In genomic region chr12:110222027-110222426, GRCh38 we compare ENCODE assay signal across 10 cellular contexts.
"Had no signal": no experiment of that assay in that cellular context is flagged by ENCODE, and none has a peak within 500 bp of the region (broad histone marks: within the 10 kb centered on the region; RNA-seq: fewer than 3 reads in every experiment).

No MANE protein-coding gene starts in this region.

- H3K4me3 ChIP-seq: transverse colon had no signal

- ATAC-seq: WTC11 had no signal

- H3K4me3 Mint-ChIP-seq: dendritic cell treated with granulocyte-macrophage colony-stimulating factor and Interleukin-4, amounts not matched to agents 40 ng/mL and 50 ng/mL, for 4 days; endodermal cell; nephron progenitor cell; T-helper 1 cell treated with Interleukin-12 subunit alpha and Interleukin-12 subunit beta and Interleukin-4 antibody, amounts not matched to agents 30 μg/mL and 1 μg/mL, for 36 hours; WTC11 had no signal

- H3K36me3 ChIP-seq: transverse colon had no signal

- H3K27me3 Mint-ChIP-seq: dendritic cell treated with granulocyte-macrophage colony-stimulating factor and Interleukin-4, amounts not matched to agents 40 ng/mL and 50 ng/mL, for 4 days had no signal

- H3K27me3 ChIP-seq: transverse colon had no signal

- H3K27ac Mint-ChIP-seq: dendritic cell treated with granulocyte-macrophage colony-stimulating factor and Interleukin-4, amounts not matched to agents 40 ng/mL and 50 ng/mL, for 4 days; endodermal cell; nephron progenitor cell; T-helper 1 cell treated with Interleukin-12 subunit alpha and Interleukin-12 subunit beta and Interleukin-4 antibody, amounts not matched to agents 30 μg/mL and 1 μg/mL, for 36 hours; WTC11 had no signal

- H3K36me3 Mint-ChIP-seq: WTC11 had no signal

- DNase-seq: activated CD4-positive, alpha-beta T cell treated with anti-CD3 and anti-CD28 coated beads for 48 hours; activated naive CD4-positive, alpha-beta T cell treated with Interleukin-2 at 50 U/mL for 16 hours; central memory CD4-positive, alpha-beta T cell; endodermal cell; nephron progenitor cell; small intestine; transverse colon had no signal

- H3K9me3 ChIP-seq: transverse colon had no signal

- H3K9me3 Mint-ChIP-seq: dendritic cell treated with granulocyte-macrophage colony-stimulating factor and Interleukin-4, amounts not matched to agents 40 ng/mL and 50 ng/mL, for 4 days; endodermal cell; nephron progenitor cell; T-helper 1 cell treated with Interleukin-12 subunit alpha and Interleukin-12 subunit beta and Interleukin-4 antibody, amounts not matched to agents 30 μg/mL and 1 μg/mL, for 36 hours; WTC11 had no signal
